Comparison of ENCODE assay signal across 8 cellular contexts in genomic region chr1:150515328-150516049, GRCh38. TPM values are rescaled to one million over a fixed set of nuclear protein-coding genes. Genes with fewer than 3 reads are reported as not detected.
A peak's percentile ranks its signal among the peaks of the same experiment; 100 is the strongest.
DNase-seq lines count a peak whose midpoint lies in the region; ATAC-seq and TF ChIP-seq lines count a peak whose summit lies in the region.

Gene FALEC, plus strand, starts transcription at chr1:150515752.

- peak; percentile 51 to 63 for TF ChIP-seq POLR2A in uterus (IDR thresholded peaks at IDR 0.05)

- H3K4me1 Mint-ChIP-seq in T-helper 1 cell treated with Interleukin-12 subunit alpha and Interleukin-12 subunit beta and Interleukin-4 antibody, amounts not matched to agents 30 μg/mL and 1 μg/mL, for 36 hours (ENCODE audit: low read depth): peaks cover 15% of the 10 kb centered on the region

- peak within 1 kb of the TSS; percentile 53 to 60 for H3K4me3 ChIP-seq in right atrium auricular region
- H3K4me3 ChIP-seq in uterus: peak within 1 kb of the TSS; percentile 48 to 57

- H3K27ac ChIP-seq in angular gyrus (ENCODE audit: low read depth, low read length): peak within 1 kb of the TSS; percentile 86
- peak within 1 kb of the TSS; percentile 85 for H3K27ac ChIP-seq in right atrium auricular region
- H3K27ac ChIP-seq in uterus: peak within 1 kb of the TSS; percentile 85 to 86

- H3K27ac Mint-ChIP-seq in T-helper 1 cell treated with Interleukin-12 subunit alpha and Interleukin-12 subunit beta and Interleukin-4 antibody, amounts not matched to agents 30 μg/mL and 1 μg/mL, for 36 hours: peak within 1 kb of the TSS; percentile 26

- H3K27me3 ChIP-seq in right atrium auricular region (no peaks in the 10 kb centered on the region), uterus (no peaks in the 10 kb centered on the region)

- peak within 1 kb of the TSS; percentile 92 for H3K4me3 Mint-ChIP-seq in T-helper 1 cell treated with Interleukin-12 subunit alpha and Interleukin-12 subunit beta and Interleukin-4 antibody, amounts not matched to agents 30 μg/mL and 1 μg/mL, for 36 hours

- no peak for TF ChIP-seq CTCF in GM13977 (IDR thresholded peaks at IDR 0.05; ENCODE audit: extremely low read depth, insufficient read depth, missing control alignments)
- TF ChIP-seq CTCF in right atrium auricular region (IDR thresholded peaks at IDR 0.05): no peak
- TF ChIP-seq CTCF in uterus (IDR thresholded peaks at IDR 0.05): peak in 3 of 4 experiments; percentile 3 to 37 (median 9)

- DNase-seq in GM13977 (ENCODE audit: low spot score): peak; percentile 97
- DNase-seq in NCI-H1694 (lab: John Stamatoyannopoulos, UW): peak; percentile 94
- peak; percentile 96 for DNase-seq in right atrium auricular region (ENCODE audit: low spot score)
- DNase-seq in pulmonary artery endothelial cell (ENCODE audit: low read depth, low spot score): peak; percentile 78
- DNase-seq in uterus: peak; percentile 96 to 97

- H3K36me3 ChIP-seq in right atrium auricular region: no peaks in the 10 kb centered on the region
- no peaks in the 10 kb centered on the region for H3K36me3 ChIP-seq in uterus

- no peaks in the 10 kb centered on the region for H3K9me3 ChIP-seq in right atrium auricular region
- H3K9me3 ChIP-seq in uterus: no peaks in the 10 kb centered on the region

- intact Hi-C loops in uterus (cut with DNase I; ENCODE audit: low total_unique reads): no loop called here

- H3K4me1 ChIP-seq in right atrium auricular region (peaks cover 0 to 21% of the 10 kb centered on the region in 2 donors), uterus (no peaks in the 10 kb centered on the region)

- peaks cover 3% of the 10 kb centered on the region for H3K36me3 Mint-ChIP-seq in T-helper 1 cell treated with Interleukin-12 subunit alpha and Interleukin-12 subunit beta and Interleukin-4 antibody, amounts not matched to agents 30 μg/mL and 1 μg/mL, for 36 hours (ENCODE audit: low read depth)

- in situ Hi-C loops in GM13977 (cut with MboI; ENCODE audit: low pct_unique_long_range_greater_than_20kb, low sequenced_read_pairs, unreplicated experiment): no loop called here

- ATAC-seq in HG02884 (IDR thresholded peaks at IDR 0.05; ENCODE audit: unreplicated experiment): peak; percentile 97

- H3K9me3 Mint-ChIP-seq in T-helper 1 cell treated with Interleukin-12 subunit alpha and Interleukin-12 subunit beta and Interleukin-4 antibody, amounts not matched to agents 30 μg/mL and 1 μg/mL, for 36 hours: no peaks in the 10 kb centered on the region

- no peaks in the 10 kb centered on the region for H3K27me3 Mint-ChIP-seq in T-helper 1 cell treated with Interleukin-12 subunit alpha and Interleukin-12 subunit beta and Interleukin-4 antibody, amounts not matched to agents 30 μg/mL and 1 μg/mL, for 36 hours (ENCODE audit: low read depth)

RNA-seq across cellular contexts. Expression of gene FALEC, which starts in this region (rescaled TPM):
- total RNA-seq in right atrium auricular region (not detected), pulmonary artery endothelial cell (0.20 TPM in 1 of 2 replicates, not detected in the other), uterus (1 to 10 TPM in 1 of 4 donors, under 1 TPM in 1, not detected in 2; 0.88 to 1.0 TPM)

Comparison
In these comparisons a context has a peak if more than half of its experiments do, and no peak if none do; other contexts are left out.
1. Peak in every context shown above with its lines: DNase-seq, ATAC-seq, H3K4me3 ChIP-seq and H3K27ac ChIP-seq.
2. Peak in DNase-seq, H3K4me3 ChIP-seq and H3K27ac ChIP-seq in right atrium auricular region; RNA of the gene not detected or under 1 TPM.
3. Peak in DNase-seq in pulmonary artery endothelial cell; RNA of the gene not detected or under 1 TPM.
4. CTCF ChIP-seq: peak in uterus (3 of 4); none in GM13977 (single experiment) and right atrium auricular region (0 of 2).